In the genomic region with DNA sequence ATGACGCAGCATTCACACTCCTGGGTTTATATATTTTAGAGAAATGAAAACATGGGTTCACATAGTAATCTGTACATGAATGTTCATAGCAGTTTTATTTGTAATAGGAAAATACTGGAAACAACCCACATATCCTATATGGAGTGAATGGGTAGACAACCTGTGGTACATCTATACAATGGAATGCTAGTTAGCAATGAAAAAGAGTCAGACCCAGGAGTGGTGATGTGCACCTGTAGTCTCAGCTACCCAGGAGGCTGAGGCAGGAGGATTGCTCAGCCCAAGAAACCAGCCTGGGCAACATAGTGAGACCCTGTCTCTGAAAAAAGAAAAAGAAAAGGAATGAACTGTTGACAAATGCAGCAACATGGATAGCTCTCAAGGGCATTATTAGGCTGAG, we compare ENCODE assay signal across 5 cellular contexts.
TF ChIP-seq lines count a peak whose summit lies in the region.

No MANE protein-coding gene starts in this region.

TF ChIP-seq in SK-N-SH treated with all-trans-retinoic acid at 6 μM for 48 hours, 23 proteins besides CTCF, POLR2A, EP300 and RAD21:
- TF ChIP-seq BACH2 (CRISPR knock-in tag; IDR thresholded peaks at IDR 0.05; ENCODE audit: borderline replicate concordance) (no peak), ZFP3 (CRISPR knock-in tag; IDR thresholded peaks at IDR 0.05) (no peak), ZNF8 (CRISPR knock-in tag; IDR thresholded peaks at IDR 0.05) (peak; percentile 94), ARNTL (CRISPR knock-in tag; IDR thresholded peaks at IDR 0.05; ENCODE audit: borderline replicate concordance, low read depth) (no peak), TCF4 (CRISPR knock-in tag; IDR thresholded peaks at IDR 0.05; ENCODE audit: borderline replicate concordance) (no peak)
- TF ChIP-seq, protein P1, sequence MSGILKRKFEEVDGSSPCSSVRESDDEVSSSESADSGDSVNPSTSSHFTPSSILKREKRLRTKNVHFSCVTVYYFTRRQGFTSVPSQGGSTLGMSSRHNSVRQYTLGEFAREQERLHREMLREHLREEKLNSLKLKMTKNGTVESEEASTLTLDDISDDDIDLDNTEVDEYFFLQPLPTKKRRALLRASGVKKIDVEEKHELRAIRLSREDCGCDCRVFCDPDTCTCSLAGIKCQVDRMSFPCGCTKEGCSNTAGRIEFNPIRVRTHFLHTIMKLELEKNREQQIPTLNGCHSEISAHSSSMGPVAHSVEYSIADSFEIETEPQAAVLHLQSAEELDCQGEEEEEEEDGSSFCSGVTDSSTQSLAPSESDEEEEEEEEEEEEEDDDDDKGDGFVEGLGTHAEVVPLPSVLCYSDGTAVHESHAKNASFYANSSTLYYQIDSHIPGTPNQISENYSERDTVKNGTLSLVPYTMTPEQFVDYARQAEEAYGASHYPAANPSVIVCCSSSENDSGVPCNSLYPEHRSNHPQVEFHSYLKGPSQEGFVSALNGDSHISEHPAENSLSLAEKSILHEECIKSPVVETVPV (CRISPR knock-in tag; IDR thresholded peaks at IDR 0.05), result no peak

TF ChIP-seq in SK-N-SH, 30 proteins besides CTCF, POLR2A, EP300 and RAD21:
- no peak for TF ChIP-seq RXRA (IDR thresholded peaks at IDR 0.05; ENCODE audit: borderline replicate concordance, low read depth)
- no peak for TF ChIP-seq USF2 (IDR thresholded peaks at IDR 0.05; ENCODE audit: borderline replicate concordance, low read depth, low read length)
- no peak for TF ChIP-seq FOSL2 (IDR thresholded peaks at IDR 0.05; ENCODE audit: borderline replicate concordance, low read depth)
- TF ChIP-seq TCF12 (IDR thresholded peaks at IDR 0.05), result no peak
TF ChIP-seq in SK-N-SH: peak in this region for 0.

TF ChIP-seq in A549, 52 proteins besides CTCF, POLR2A, EP300 and RAD21:
- TF ChIP-seq NR3C1 (IDR thresholded peaks at IDR 0.05), result no peak
- TF ChIP-seq RARB (CRISPR knock-in tag; IDR thresholded peaks at IDR 0.05), result no peak
- no peak for TF ChIP-seq POLR2AphosphoS2 (conservative IDR thresholded peaks at IDR 0.05; ENCODE audit: low read length)
- no peak for TF ChIP-seq HOXB13 (CRISPR knock-in tag; IDR thresholded peaks at IDR 0.05; ENCODE audit: low read depth)
- peak; percentile 65; the same call in 1 of the 2 replicates for TF ChIP-seq HDAC2 (IDR thresholded peaks at IDR 0.05)

TF ChIP-seq in WTC11, 78 proteins besides CTCF, POLR2A, EP300 and RAD21:
- TF ChIP-seq, protein P2, sequence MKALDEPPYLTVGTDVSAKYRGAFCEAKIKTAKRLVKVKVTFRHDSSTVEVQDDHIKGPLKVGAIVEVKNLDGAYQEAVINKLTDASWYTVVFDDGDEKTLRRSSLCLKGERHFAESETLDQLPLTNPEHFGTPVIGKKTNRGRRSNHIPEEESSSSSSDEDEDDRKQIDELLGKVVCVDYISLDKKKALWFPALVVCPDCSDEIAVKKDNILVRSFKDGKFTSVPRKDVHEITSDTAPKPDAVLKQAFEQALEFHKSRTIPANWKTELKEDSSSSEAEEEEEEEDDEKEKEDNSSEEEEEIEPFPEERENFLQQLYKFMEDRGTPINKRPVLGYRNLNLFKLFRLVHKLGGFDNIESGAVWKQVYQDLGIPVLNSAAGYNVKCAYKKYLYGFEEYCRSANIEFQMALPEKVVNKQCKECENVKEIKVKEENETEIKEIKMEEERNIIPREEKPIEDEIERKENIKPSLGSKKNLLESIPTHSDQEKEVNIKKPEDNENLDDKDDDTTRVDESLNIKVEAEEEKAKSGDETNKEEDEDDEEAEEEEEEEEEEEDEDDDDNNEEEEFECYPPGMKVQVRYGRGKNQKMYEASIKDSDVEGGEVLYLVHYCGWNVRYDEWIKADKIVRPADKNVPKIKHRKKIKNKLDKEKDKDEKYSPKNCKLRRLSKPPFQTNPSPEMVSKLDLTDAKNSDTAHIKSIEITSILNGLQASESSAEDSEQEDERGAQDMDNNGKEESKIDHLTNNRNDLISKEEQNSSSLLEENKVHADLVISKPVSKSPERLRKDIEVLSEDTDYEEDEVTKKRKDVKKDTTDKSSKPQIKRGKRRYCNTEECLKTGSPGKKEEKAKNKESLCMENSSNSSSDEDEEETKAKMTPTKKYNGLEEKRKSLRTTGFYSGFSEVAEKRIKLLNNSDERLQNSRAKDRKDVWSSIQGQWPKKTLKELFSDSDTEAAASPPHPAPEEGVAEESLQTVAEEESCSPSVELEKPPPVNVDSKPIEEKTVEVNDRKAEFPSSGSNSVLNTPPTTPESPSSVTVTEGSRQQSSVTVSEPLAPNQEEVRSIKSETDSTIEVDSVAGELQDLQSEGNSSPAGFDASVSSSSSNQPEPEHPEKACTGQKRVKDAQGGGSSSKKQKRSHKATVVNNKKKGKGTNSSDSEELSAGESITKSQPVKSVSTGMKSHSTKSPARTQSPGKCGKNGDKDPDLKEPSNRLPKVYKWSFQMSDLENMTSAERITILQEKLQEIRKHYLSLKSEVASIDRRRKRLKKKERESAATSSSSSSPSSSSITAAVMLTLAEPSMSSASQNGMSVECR (CRISPR knock-in tag; IDR thresholded peaks at IDR 0.05; ENCODE audit: borderline replicate concordance), result no peak
- TF ChIP-seq ZNF512 (CRISPR knock-in tag; IDR thresholded peaks at IDR 0.05; ENCODE audit: borderline replicate concordance), result no peak
- 0 out of 2 replicates have a peak, but pooled peaks have one; percentile 10 for TF ChIP-seq ZNF121 (CRISPR knock-in tag; IDR thresholded peaks at IDR 0.05)
- peak; percentile 54; the same call in 1 of the 2 replicates for TF ChIP-seq GTF2I (CRISPR knock-in tag; conservative IDR thresholded peaks at IDR 0.05)

TF ChIP-seq in H1, 55 proteins besides CTCF, POLR2A, EP300 and RAD21:
- TF ChIP-seq KDM1A (IDR thresholded peaks at IDR 0.05; ENCODE audit: borderline replicate concordance, low read length), result peak; percentile 60; the same call in 1 of the 2 replicates
- no peak for TF ChIP-seq BACH1 (IDR thresholded peaks at IDR 0.05; ENCODE audit: low read length)
